Comparison of ENCODE assay signal across 1 cellular context in genomic region chr3:11290743-11291680, GRCh38.
TF ChIP-seq lines count a peak whose summit lies in the region.

No MANE protein-coding gene starts in this region.

TF ChIP-seq in IMR-90, 13 proteins besides CTCF, POLR2A, EP300 and RAD21 (continued from another document):
- no peak for TF ChIP-seq USF2 (IDR thresholded peaks at IDR 0.05; ENCODE audit: low read depth, low read length)
TF ChIP-seq in IMR-90: peak in this region for 3.
